In genomic region chr16:86778108-86778745, GRCh38 we compare ENCODE assay signal across 20 cellular contexts.
DNase-seq lines count a peak whose midpoint lies in the region; ATAC-seq, FAIRE-seq and TF ChIP-seq lines count a peak whose summit lies in the region.
"Had no signal": no experiment of that assay in that cellular context is flagged by ENCODE, and none has a peak within 500 bp of the region (broad histone marks: within the 10 kb centered on the region; RNA-seq: fewer than 3 reads in every experiment).

No MANE protein-coding gene starts in this region.

- ATAC-seq in SK-N-SH treated with all-trans-retinoic acid at 6 μM for 48 hours (no peak), K562 (no peak), sciatic nerve (peak; percentile 59), GM18511 (IDR thresholded peaks at IDR 0.05; ENCODE audit: unreplicated experiment) (no peak), GM19397 (IDR thresholded peaks at IDR 0.05; ENCODE audit: unreplicated experiment) (no peak)
- ATAC-seq: A549 had no signal

- H3K27me3 ChIP-seq in SK-N-SH (ENCODE audit: insufficient read depth) (peaks cover 44% of the 10 kb centered on the region; the same call in 1 of the 2 replicates), K562 (ENCODE audit: control insufficient read depth in 2 of 2, insufficient read depth in 2 of 2, low read length in 2 of 2) (peaks cover 17 to 78% of the 10 kb centered on the region in 2 experiments; a peak in 4 of 5 replicates), osteoblast (ENCODE audit: insufficient read depth, low read length) (peaks cover 11% of the 10 kb centered on the region)

- POLR2A ChIA-PET in SK-N-SH (lab: Yijun Ruan, JAX) (no interaction called here), K562 (lab: Yijun Ruan, JAX) (no interaction called here)

- H3K4me2 ChIP-seq in SK-N-SH (no peak overlapping the region), K562 (ENCODE audit: insufficient read depth, low read length) (no peak overlapping the region), osteoblast (ENCODE audit: insufficient read depth, low read length) (no peak overlapping the region)
- H3K4me2 ChIP-seq: A549 had no signal

- in situ Hi-C loops in K562 (cut with MboI): no loop called here

- no peaks in the 10 kb centered on the region for H3K9me3 ChIP-seq in SK-N-SH
- no peaks in the 10 kb centered on the region for H3K9me3 ChIP-seq in K562 (replicated peaks; ENCODE audit: control insufficient read depth, insufficient read depth, low read depth, low read length)
- H3K9me3 ChIP-seq in osteoblast (ENCODE audit: low read depth, low read length): no peaks in the 10 kb centered on the region
- H3K9me3 ChIP-seq: A549, Caco-2, HAP-1 had no signal

- no peak overlapping the region for H2AFZ ChIP-seq in SK-N-SH (ENCODE audit: low read depth)
- H2AFZ ChIP-seq in K562 (ENCODE audit: low read depth, low read length): no peak overlapping the region
- no peak overlapping the region for H2AFZ ChIP-seq in osteoblast (ENCODE audit: low read length)

- peaks cover 14% of the 10 kb centered on the region for H3F3A ChIP-seq in SK-N-SH (replicated peaks; ENCODE audit: insufficient read depth)

- DNase-seq in SK-N-SH (no peak), K562 (ENCODE audit: extremely low read depth in 1 of 4, low spot score in 3 of 4) (no peak), sciatic nerve (ENCODE audit: low spot score) (no peak), osteoblast (ENCODE audit: insufficient read length, low spot score, missing footprints) (no peak)
- DNase-seq: AML-193; Caco-2; CD4-positive, alpha-beta T cell; DMS153; DMS79; GDM1; KG1 had no signal

- H3K79me2 ChIP-seq in SK-N-SH (ENCODE audit: insufficient read depth) (no peaks in the 10 kb centered on the region), K562 (ENCODE audit: control insufficient read depth, insufficient read depth, low read length) (no peaks in the 10 kb centered on the region), osteoblast (ENCODE audit: insufficient read depth, low read length) (no peaks in the 10 kb centered on the region)

- BruUV-seq in K562 (replicated peaks; lab: Mats Ljungman, UMichigan): no TSS peak

- FAIRE-seq in K562 (lab: Jason Lieb, UNC): no peak
- FAIRE-seq: A549, D721Med, H1 had no signal

- no peaks in the 10 kb centered on the region for H3K9me1 ChIP-seq in K562 (ENCODE audit: control insufficient read depth, insufficient read depth, low read length)

- 0 out of 4 replicates have a peak, but pooled peaks cover 0 to 3% of the 10 kb centered on the region in 2 experiments for H3K4me1 ChIP-seq in SK-N-SH (ENCODE audit: control insufficient read depth in 1 of 2, insufficient read depth in 2 of 2, low read depth in 1 of 2, low read length in 1 of 2)
- H3K4me1 ChIP-seq in K562 (replicated peaks in 1 of 2; ENCODE audit: control insufficient read depth in 2 of 2, insufficient read depth in 2 of 2, low read length in 2 of 2): no peaks in the 10 kb centered on the region
- H3K4me1 ChIP-seq in osteoblast (ENCODE audit: insufficient read depth, low read length): peaks cover under 1% of the 10 kb centered on the region
- H3K4me1 ChIP-seq: A549, Caco-2, HAP-1 had no signal

- TF ChIP-seq EP300 in SK-N-SH (IDR thresholded peaks at IDR 0.05; ENCODE audit: borderline replicate concordance in 1 of 2, low read depth in 1 of 2, low read length in 1 of 2) (no peak), K562 (IDR thresholded peaks at IDR 0.05; ENCODE audit: low read length) (no peak)

- no peak overlapping the region for H3K27ac ChIP-seq in SK-N-SH (ENCODE audit: low read depth in 2 of 2, low read length in 1 of 2)
- no peak overlapping the region for H3K27ac ChIP-seq in K562 (ENCODE audit: extremely low read depth, low read depth, low read length)
- no peak overlapping the region for H3K27ac ChIP-seq in osteoblast (ENCODE audit: low read depth, low read length)
- H3K27ac ChIP-seq: 22Rv1, A549, C4-2B had no signal

- H3K4me3 ChIP-seq in SK-N-SH (ENCODE audit: low read depth in 2 of 2, low read length in 1 of 2) (no peak overlapping the region), K562 (no peak overlapping the region), osteoblast (ENCODE audit: insufficient read depth, low read length) (no peak overlapping the region)
- H3K4me3 ChIP-seq: A549, HAP-1 had no signal

- H3K36me3 ChIP-seq in SK-N-SH (replicated peaks in 1 of 2; ENCODE audit: control insufficient read depth in 1 of 2, insufficient read depth in 2 of 2, low read length in 1 of 2) (no peaks in the 10 kb centered on the region), K562 (ENCODE audit: control insufficient read depth, insufficient read depth, low read length) (no peaks in the 10 kb centered on the region), osteoblast (ENCODE audit: insufficient read depth, low read length) (no peaks in the 10 kb centered on the region)
- H3K36me3 ChIP-seq: HAP-1 had no signal

- WGBS in SK-N-SH (ENCODE audit: low lambda C conversion rate): 18% methylated on average over 11 of the region's 13 CpGs
- 0% methylated on average over 13 of the region's 13 CpGs for WGBS in K562 (ENCODE audit: insufficient coverage, low coverage, missing lambda C conversion rate)

- H3K9me2 ChIP-seq in SK-N-SH: no peaks in the 10 kb centered on the region

- no peak for TF ChIP-seq POLR2A in K562 (conservative IDR thresholded peaks at IDR 0.05)

- TF ChIP-seq CTCF in SK-N-SH (IDR thresholded peaks at IDR 0.05) (no peak), K562 (IDR thresholded peaks at IDR 0.05 in 2 of 3, conservative IDR thresholded peaks at IDR 0.05 in 1 of 3; ENCODE audit: insufficient read depth in 2 of 3, low read depth in 1 of 3, low read length in 3 of 3) (no peak), osteoblast (IDR thresholded peaks at IDR 0.05; ENCODE audit: extremely low read depth, low read depth, low read length) (no peak)

- CTCF ChIA-PET in SK-N-SH (lab: Yijun Ruan, JAX) (no interaction called here), K562 (lab: Yijun Ruan, JAX; ENCODE audit: low intra/inter-chr PET ratio) (no interaction called here)

- intact Hi-C loops in K562 (cut with micrococcal nuclease) (no loop called here), sciatic nerve (cut with DNase I) (no loop called here)

- H4K20me1 ChIP-seq in SK-N-SH (ENCODE audit: insufficient read depth): no peaks in the 10 kb centered on the region
- H4K20me1 ChIP-seq in K562 (replicated peaks; ENCODE audit: control insufficient read depth, insufficient read depth, low read length): peaks cover 6% of the 10 kb centered on the region; the same call in 1 of the 2 replicates
- H4K20me1 ChIP-seq in osteoblast (ENCODE audit: insufficient read depth, low read length): no peaks in the 10 kb centered on the region

- H3K9ac ChIP-seq in SK-N-SH: no peak overlapping the region
- H3K9ac ChIP-seq in K562 (ENCODE audit: insufficient read depth in 1 of 2, low read depth in 2 of 2, low read length in 2 of 2): no peak overlapping the region

- TF ChIP-seq RAD21 in SK-N-SH (IDR thresholded peaks at IDR 0.05; ENCODE audit: low read length) (no peak), K562 (CRISPR knock-in tag; conservative IDR thresholded peaks at IDR 0.05 in 1 of 2, IDR thresholded peaks at IDR 0.05 in 1 of 2) (no peak)

TF ChIP-seq in SK-N-SH, 30 proteins besides CTCF, POLR2A, EP300 and RAD21:
- TF ChIP-seq, protein P1, sequence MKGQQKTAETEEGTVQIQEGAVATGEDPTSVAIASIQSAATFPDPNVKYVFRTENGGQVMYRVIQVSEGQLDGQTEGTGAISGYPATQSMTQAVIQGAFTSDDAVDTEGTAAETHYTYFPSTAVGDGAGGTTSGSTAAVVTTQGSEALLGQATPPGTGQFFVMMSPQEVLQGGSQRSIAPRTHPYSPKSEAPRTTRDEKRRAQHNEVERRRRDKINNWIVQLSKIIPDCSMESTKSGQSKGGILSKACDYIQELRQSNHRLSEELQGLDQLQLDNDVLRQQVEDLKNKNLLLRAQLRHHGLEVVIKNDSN (IDR thresholded peaks at IDR 0.05; ENCODE audit: borderline replicate concordance, low read depth): peak; percentile 19; the same call in 1 of the 2 replicates
- TF ChIP-seq MXI1 (IDR thresholded peaks at IDR 0.05; ENCODE audit: low read depth, low read length): no peak

TF ChIP-seq in SK-N-SH treated with all-trans-retinoic acid at 6 μM for 48 hours, 23 proteins besides CTCF, POLR2A, EP300 and RAD21 (continues in another document):
- TF ChIP-seq BACH2 (CRISPR knock-in tag; IDR thresholded peaks at IDR 0.05; ENCODE audit: borderline replicate concordance) (no peak), ISL1 (CRISPR knock-in tag; IDR thresholded peaks at IDR 0.05) (no peak), ZC3H10 (CRISPR knock-in tag; IDR thresholded peaks at IDR 0.05) (no peak), ESRRG (CRISPR knock-in tag; IDR thresholded peaks at IDR 0.05) (no peak), ZFP3 (CRISPR knock-in tag; IDR thresholded peaks at IDR 0.05) (no peak), PPARA (CRISPR knock-in tag; IDR thresholded peaks at IDR 0.05; ENCODE audit: borderline replicate concordance) (no peak), ZNF565 (CRISPR knock-in tag; conservative IDR thresholded peaks at IDR 0.05; ENCODE audit: low read depth) (no peak), ZNF8 (CRISPR knock-in tag; IDR thresholded peaks at IDR 0.05) (no peak)

TF ChIP-seq in K562, 482 proteins besides CTCF, POLR2A, EP300 and RAD21 (continues in another document):
- TF ChIP-seq, protein P1 (CRISPR knock-in tag; IDR thresholded peaks at IDR 0.05): peak; percentile 34; the same call in 1 of the 2 replicates
- no peak for TF ChIP-seq ZNF668 (CRISPR knock-in tag; IDR thresholded peaks at IDR 0.05)
- peak; percentile 77 for TF ChIP-seq RBM25 (IDR thresholded peaks at IDR 0.05; ENCODE audit: low read depth, low read length, severe bottlenecking)
- no peak for TF ChIP-seq DPF2 (IDR thresholded peaks at IDR 0.05)
- TF ChIP-seq, protein P2, sequence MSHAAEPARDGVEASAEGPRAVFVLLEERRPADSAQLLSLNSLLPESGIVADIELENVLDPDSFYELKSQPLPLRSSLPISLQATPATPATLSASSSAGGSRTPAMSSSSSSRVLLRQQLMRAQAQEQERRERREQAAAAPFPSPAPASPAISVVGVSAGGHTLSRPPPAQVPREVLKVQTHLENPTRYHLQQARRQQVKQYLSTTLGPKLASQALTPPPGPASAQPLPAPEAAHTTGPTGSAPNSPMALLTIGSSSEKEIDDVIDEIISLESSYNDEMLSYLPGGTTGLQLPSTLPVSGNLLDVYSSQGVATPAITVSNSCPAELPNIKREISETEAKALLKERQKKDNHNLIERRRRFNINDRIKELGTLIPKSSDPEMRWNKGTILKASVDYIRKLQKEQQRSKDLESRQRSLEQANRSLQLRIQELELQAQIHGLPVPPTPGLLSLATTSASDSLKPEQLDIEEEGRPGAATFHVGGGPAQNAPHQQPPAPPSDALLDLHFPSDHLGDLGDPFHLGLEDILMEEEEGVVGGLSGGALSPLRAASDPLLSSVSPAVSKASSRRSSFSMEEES (CRISPR knock-in tag; IDR thresholded peaks at IDR 0.05): peak; percentile 62
